Comparison of ENCODE assay signal across 22 cellular contexts in the genomic region with DNA sequence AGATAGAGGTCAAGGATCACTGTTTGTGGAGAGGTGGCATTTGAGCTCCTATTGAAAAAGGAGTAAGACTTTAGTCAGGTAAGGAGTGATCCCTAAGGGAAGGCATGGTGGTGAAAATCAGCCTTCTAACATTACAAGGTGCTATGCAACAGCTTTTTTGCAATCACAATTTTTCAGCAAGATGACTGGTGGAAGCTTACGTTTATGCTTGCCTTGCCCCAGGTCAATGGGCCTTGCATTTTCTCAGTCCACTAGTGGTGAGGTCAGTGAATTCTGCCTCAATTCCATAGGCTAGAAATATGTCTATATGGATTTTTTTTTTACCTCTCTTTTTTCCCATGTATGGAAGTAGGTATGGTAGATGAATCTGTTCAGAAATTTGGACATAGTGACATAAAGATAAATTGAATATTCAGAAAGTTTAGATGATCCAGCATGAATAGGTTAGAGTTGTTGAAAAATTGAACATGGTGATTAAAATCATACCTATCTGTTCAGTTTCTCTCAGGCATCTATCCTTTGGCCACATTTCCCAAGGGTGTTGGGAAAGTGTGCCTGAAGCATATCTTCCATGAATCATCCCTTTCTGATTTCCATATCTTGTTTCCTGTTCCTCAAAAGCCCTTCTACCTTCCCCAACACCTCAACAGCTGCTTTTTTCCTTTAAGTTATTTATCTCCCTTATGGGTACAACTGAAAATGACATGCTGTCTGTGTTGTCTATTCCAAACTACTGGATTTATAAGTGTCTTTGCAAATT.
DNase-seq lines count a peak whose midpoint lies in the region; FAIRE-seq and TF ChIP-seq lines count a peak whose summit lies in the region.
"Had no signal": no experiment of that assay in that cellular context is flagged by ENCODE, and none has a peak within 500 bp of the region (broad histone marks: within the 10 kb centered on the region; RNA-seq: fewer than 3 reads in every experiment).

No MANE protein-coding gene starts in this region.

- no peak for TF ChIP-seq CTCF in MCF 10A (IDR thresholded peaks at IDR 0.05; ENCODE audit: unreplicated experiment)
- no peak for TF ChIP-seq CTCF in breast epithelium (IDR thresholded peaks at IDR 0.05)
- no peak for TF ChIP-seq CTCF in mammary epithelial cell (conservative IDR thresholded peaks at IDR 0.05 in 1 of 2, IDR thresholded peaks at IDR 0.05 in 1 of 2; ENCODE audit: extremely low read depth in 1 of 2, insufficient read depth in 1 of 2, low read depth in 1 of 2, low read length in 2 of 2)
- no peak for TF ChIP-seq CTCF in keratinocyte (optimal IDR thresholded peaks at IDR 0.05 in 1 of 3, IDR thresholded peaks at IDR 0.05 in 1 of 3, conservative IDR thresholded peaks at IDR 0.05 in 1 of 3; ENCODE audit: extremely low read depth in 1 of 3, insufficient read depth in 2 of 3, low read length in 3 of 3)

- H3K79me1 ChIP-seq in trophoblast cell (ENCODE audit: low read length), result no peaks in the 10 kb centered on the region

- H3K23ac ChIP-seq in trophoblast cell (ENCODE audit: low read length), result no peak overlapping the region

- no peaks in the 10 kb centered on the region for H3K79me2 ChIP-seq in mammary epithelial cell (ENCODE audit: insufficient read depth, low read length)
- no peaks in the 10 kb centered on the region for H3K79me2 ChIP-seq in keratinocyte (ENCODE audit: control insufficient read depth, insufficient read depth, low read length)
- H3K79me2 ChIP-seq in trophoblast cell (ENCODE audit: control insufficient read depth, insufficient read depth, low read length, poor library complexity), result no peaks in the 10 kb centered on the region

- H3K4ac ChIP-seq in trophoblast cell (ENCODE audit: low read depth, low read length), result no peak overlapping the region

- BruUV-seq in MCF 10A (replicated peaks; lab: Mats Ljungman, UMichigan) (no TSS peak), mammary epithelial cell (replicated peaks; lab: Mats Ljungman, UMichigan) (no TSS peak)

- no peaks in the 10 kb centered on the region for H3K27me3 ChIP-seq in breast epithelium
- no peaks in the 10 kb centered on the region for H3K27me3 ChIP-seq in mammary epithelial cell (ENCODE audit: insufficient read depth, low read length)
- no peaks in the 10 kb centered on the region for H3K27me3 ChIP-seq in keratinocyte (ENCODE audit: control insufficient read depth, extremely low read depth, insufficient read depth, low read length)
- no peaks in the 10 kb centered on the region for H3K27me3 ChIP-seq in trophoblast cell (ENCODE audit: insufficient read depth, low read length)
- H3K27me3 ChIP-seq in effector memory CD4-positive, alpha-beta T cell (replicated peaks; ENCODE audit: control insufficient read depth, insufficient read depth, low read length, poor library complexity, severe bottlenecking), result no peaks in the 10 kb centered on the region
- H3K27me3 ChIP-seq in MG63, result no peaks in the 10 kb centered on the region

- H2AK5ac ChIP-seq in trophoblast cell (ENCODE audit: low read length), result no peak overlapping the region

- H3K4me1 ChIP-seq in breast epithelium, result no peaks in the 10 kb centered on the region
- peaks cover 51% of the 10 kb centered on the region for H3K4me1 ChIP-seq in mammary epithelial cell (ENCODE audit: insufficient read depth, low read length)
- peaks cover 60% of the 10 kb centered on the region for H3K4me1 ChIP-seq in keratinocyte (ENCODE audit: control insufficient read depth, extremely low read depth, insufficient read depth, low read length)
- no peaks in the 10 kb centered on the region for H3K4me1 ChIP-seq in trophoblast cell (ENCODE audit: control insufficient read depth in 1 of 2, insufficient read depth in 2 of 2, low read length in 2 of 2)
- H3K4me1 ChIP-seq in effector memory CD4-positive, alpha-beta T cell (ENCODE audit: control insufficient read depth, insufficient read depth, low read length, poor library complexity, severe bottlenecking), result no peaks in the 10 kb centered on the region
- H3K4me1 ChIP-seq: A549, Caco-2 had no signal

- no peak overlapping the region for H3K4me3 Mint-ChIP-seq in MCF 10A (ENCODE audit: unreplicated experiment)
- H3K4me3 Mint-ChIP-seq: CD4-positive, alpha-beta T cell; HFFc6 had no signal

- H3K14ac ChIP-seq in trophoblast cell (ENCODE audit: low read length), result no peak overlapping the region

- H3K9me3 ChIP-seq in breast epithelium (no peaks in the 10 kb centered on the region), mammary epithelial cell (replicated peaks; ENCODE audit: insufficient read depth, low read length) (no peaks in the 10 kb centered on the region), keratinocyte (ENCODE audit: control insufficient read depth, low read depth, low read length) (no peaks in the 10 kb centered on the region), trophoblast cell (ENCODE audit: insufficient read depth, low read depth, low read length) (no peaks in the 10 kb centered on the region), MG63 (no peaks in the 10 kb centered on the region)
- H3K9me3 ChIP-seq in effector memory CD4-positive, alpha-beta T cell (ENCODE audit: control insufficient read depth, low read length), result no peaks in the 10 kb centered on the region
- H3K9me3 ChIP-seq: A549, Caco-2 had no signal

- 100% methylated on average over 1 of the region's 1 CpG for WGBS in mammary epithelial cell (ENCODE audit: low coverage, missing lambda C conversion rate)
- WGBS in trophoblast cell (ENCODE audit: extremely low coverage, insufficient coverage, insufficient read length), result no CpG with 5 or more reads among the region's 1 CpG

- H3K27ac ChIP-seq in breast epithelium (no peak overlapping the region), mammary epithelial cell (ENCODE audit: insufficient read depth, low read depth, low read length) (no peak overlapping the region), keratinocyte (ENCODE audit: control insufficient read depth, insufficient read depth, low read length) (peak overlapping the region; percentile 4), trophoblast cell (ENCODE audit: low read depth, low read length) (no peak overlapping the region)
- H3K27ac ChIP-seq in effector memory CD4-positive, alpha-beta T cell (ENCODE audit: insufficient read depth, low read length, poor library complexity, severe bottlenecking), result no peak overlapping the region
- H3K27ac ChIP-seq: 22Rv1, A549, C4-2B, HL-60 had no signal

- H4K12ac ChIP-seq in trophoblast cell (ENCODE audit: low read depth, low read length), result no peak overlapping the region

- H4K91ac ChIP-seq in trophoblast cell (ENCODE audit: low read depth, low read length), result no peak overlapping the region

- POLR2A ChIA-PET in MCF 10A (lab: Yijun Ruan, JAX), result interaction anchor here (0.6 to 1.6 kb wide), 3 partner anchors 61 to 74 kb away, joined by 3 to 4 read pairs (median 3); no protein-coding TSS in a partner anchor

- H3K27me3 Mint-ChIP-seq in MCF 10A (ENCODE audit: insufficient read depth, unreplicated experiment), result no peaks in the 10 kb centered on the region
- H3K27me3 Mint-ChIP-seq: CD4-positive, alpha-beta T cell had no signal

- TF ChIP-seq POLR2A in breast epithelium (IDR thresholded peaks at IDR 0.05), result no peak

- no peak overlapping the region for H3K4me2 ChIP-seq in mammary epithelial cell (ENCODE audit: insufficient read depth, low read depth, low read length)
- H3K4me2 ChIP-seq in keratinocyte (ENCODE audit: control insufficient read depth, extremely low read depth, insufficient read depth, low read depth, low read length), result no peak overlapping the region
- no peak overlapping the region for H3K4me2 ChIP-seq in trophoblast cell (ENCODE audit: low read length)
- H3K4me2 ChIP-seq: A549 had no signal

- DNase-seq in MCF 10A (ENCODE audit: unreplicated experiment), result peak; percentile 43
- no peak for DNase-seq in breast epithelium (ENCODE audit: low spot score in 2 of 2)
- peak; percentile 35 for DNase-seq in mammary epithelial cell
- no peak for DNase-seq in keratinocyte (ENCODE audit: low read depth, low spot score)
- DNase-seq in trophoblast cell, result peak; percentile 77 to 86
- no peak for DNase-seq in GM19238 (ENCODE audit: insufficient read length, low spot score)
- DNase-seq in effector memory CD4-positive, alpha-beta T cell, result no peak
- no peak for DNase-seq in MG63
- DNase-seq: AML-193; Caco-2; CD4-positive, alpha-beta T cell; GDM1; GOT3; H7; HFFc6 had no signal

- no peaks in the 10 kb centered on the region for H3K9me1 ChIP-seq in keratinocyte (ENCODE audit: control insufficient read depth, extremely low read depth, insufficient read depth, low read length)

- H2AFZ ChIP-seq in mammary epithelial cell (ENCODE audit: low read depth, low read length) (no peak overlapping the region), keratinocyte (ENCODE audit: control insufficient read depth, low read length) (no peak overlapping the region), trophoblast cell (ENCODE audit: insufficient read depth, low read length, poor library complexity) (no peak overlapping the region)

- H3K4me3 ChIP-seq in breast epithelium, result no peak overlapping the region
- no peak overlapping the region for H3K4me3 ChIP-seq in mammary epithelial cell (replicated peaks in 1 of 3; ENCODE audit: insufficient read depth in 1 of 3, low read depth in 2 of 3, low read length in 3 of 3)
- H3K4me3 ChIP-seq in keratinocyte (ENCODE audit: control insufficient read depth in 2 of 3, extremely low read depth in 1 of 3, insufficient read depth in 2 of 3, low read depth in 1 of 3, low read length in 3 of 3), result no peak overlapping the region
- no peak overlapping the region for H3K4me3 ChIP-seq in trophoblast cell (ENCODE audit: low read depth, low read length)
- H3K4me3 ChIP-seq in effector memory CD4-positive, alpha-beta T cell (ENCODE audit: insufficient read depth, low read depth, low read length, poor library complexity, severe bottlenecking), result no peak overlapping the region
- H3K4me3 ChIP-seq in MG63, result no peak overlapping the region
- H3K4me3 ChIP-seq: A549 had no signal

- no peaks in the 10 kb centered on the region for H3K36me3 ChIP-seq in breast epithelium
- no peaks in the 10 kb centered on the region for H3K36me3 ChIP-seq in mammary epithelial cell (ENCODE audit: insufficient read depth, low read length)
- no peaks in the 10 kb centered on the region for H3K36me3 ChIP-seq in keratinocyte (ENCODE audit: control insufficient read depth in 2 of 2, extremely low read depth in 1 of 2, insufficient read depth in 2 of 2, low read length in 2 of 2)
- H3K36me3 ChIP-seq in trophoblast cell (ENCODE audit: control insufficient read depth in 1 of 2, insufficient read depth in 2 of 2, low read length in 2 of 2), result no peaks in the 10 kb centered on the region
- no peaks in the 10 kb centered on the region for H3K36me3 ChIP-seq in effector memory CD4-positive, alpha-beta T cell (ENCODE audit: control insufficient read depth, insufficient read depth, low read length)
- H3K36me3 ChIP-seq in MG63, result no peaks in the 10 kb centered on the region

- intact Hi-C loops in MCF 10A (cut with micrococcal nuclease), result no loop called here
- intact Hi-C loops in breast epithelium (cut with DNase I; ENCODE audit: low total_unique reads), result no loop called here
- intact Hi-C loops in mammary epithelial cell (cut with micrococcal nuclease), result no loop called here

- no peak overlapping the region for H3K18ac ChIP-seq in trophoblast cell (ENCODE audit: low read length)

- H4K20me1 ChIP-seq in mammary epithelial cell (ENCODE audit: insufficient read depth, low read length) (no peaks in the 10 kb centered on the region), keratinocyte (ENCODE audit: control insufficient read depth, extremely low read depth, insufficient read depth, low read length) (no peaks in the 10 kb centered on the region)

- H2BK12ac ChIP-seq in trophoblast cell (ENCODE audit: low read length), result no peak overlapping the region

- no peak overlapping the region for H3K27ac Mint-ChIP-seq in MCF 10A (ENCODE audit: low read depth, unreplicated experiment)
- H3K27ac Mint-ChIP-seq: CD4-positive, alpha-beta T cell; HFFc6 had no signal

- FAIRE-seq in keratinocyte (lab: Jason Lieb, UNC), result peak; percentile 76
- FAIRE-seq: A549, D721Med, GM12892, GM18507 had no signal

- H3K9ac ChIP-seq in mammary epithelial cell (ENCODE audit: insufficient read depth, low read length) (no peak overlapping the region), keratinocyte (ENCODE audit: control insufficient read depth, extremely low read depth, insufficient read depth, low read length) (no peak overlapping the region), trophoblast cell (ENCODE audit: low read length) (no peak overlapping the region)

- H3K9me3 Mint-ChIP-seq in MCF 10A (ENCODE audit: unreplicated experiment), result no peaks in the 10 kb centered on the region

- peaks cover 46% of the 10 kb centered on the region for H3K4me1 Mint-ChIP-seq in MCF 10A (ENCODE audit: insufficient read depth, unreplicated experiment)

- no peak overlapping the region for H2BK120ac ChIP-seq in trophoblast cell (ENCODE audit: insufficient read depth, low read length, poor library complexity)

- no peak overlapping the region for H2BK5ac ChIP-seq in trophoblast cell (ENCODE audit: low read depth, low read length, poor library complexity)

- no peak overlapping the region for H4K8ac ChIP-seq in trophoblast cell (ENCODE audit: low read depth, low read length)

- in situ Hi-C loops in mammary epithelial cell (cut with MboI; ENCODE audit: low sequenced_read_pairs in 2 of 2), result no loop called here

- CTCF ChIA-PET in MCF 10A (lab: Yijun Ruan, JAX) (interaction anchor here (0.6 to 1.9 kb wide), 6 partner anchors 9 to 196 kb away, joined by 3 to 8 read pairs (median 4); no protein-coding TSS in a partner anchor), mammary epithelial cell (lab: Charles Lee; ENCODE audit: low non-redundant PET) (no interaction called here)

- dilution Hi-C loops in mammary epithelial cell (cut with HindIII; ENCODE audit: low sequenced_read_pairs), result no loop called here
- dilution Hi-C loops in keratinocyte (cut with MboI; ENCODE audit: extremely low pct_ligation_motif_present, low sequenced_read_pairs), result no loop called here

- H3K36me3 Mint-ChIP-seq in MCF 10A (ENCODE audit: insufficient read depth, unreplicated experiment), result no peaks in the 10 kb centered on the region

Comparison
In these comparisons a context has a peak if more than half of its experiments do, and no peak if none do; other contexts are left out.
1. DNase-seq: peak in MCF 10A (single experiment), mammary epithelial cell (single experiment) and trophoblast cell (2 of 2); none in breast epithelium (0 of 2), keratinocyte (single experiment), GM19238 (single experiment), effector memory CD4-positive, alpha-beta T cell (0 of 3) and MG63 (single experiment).